1 cellular context compared by ENCODE assay signal in the genomic region with DNA sequence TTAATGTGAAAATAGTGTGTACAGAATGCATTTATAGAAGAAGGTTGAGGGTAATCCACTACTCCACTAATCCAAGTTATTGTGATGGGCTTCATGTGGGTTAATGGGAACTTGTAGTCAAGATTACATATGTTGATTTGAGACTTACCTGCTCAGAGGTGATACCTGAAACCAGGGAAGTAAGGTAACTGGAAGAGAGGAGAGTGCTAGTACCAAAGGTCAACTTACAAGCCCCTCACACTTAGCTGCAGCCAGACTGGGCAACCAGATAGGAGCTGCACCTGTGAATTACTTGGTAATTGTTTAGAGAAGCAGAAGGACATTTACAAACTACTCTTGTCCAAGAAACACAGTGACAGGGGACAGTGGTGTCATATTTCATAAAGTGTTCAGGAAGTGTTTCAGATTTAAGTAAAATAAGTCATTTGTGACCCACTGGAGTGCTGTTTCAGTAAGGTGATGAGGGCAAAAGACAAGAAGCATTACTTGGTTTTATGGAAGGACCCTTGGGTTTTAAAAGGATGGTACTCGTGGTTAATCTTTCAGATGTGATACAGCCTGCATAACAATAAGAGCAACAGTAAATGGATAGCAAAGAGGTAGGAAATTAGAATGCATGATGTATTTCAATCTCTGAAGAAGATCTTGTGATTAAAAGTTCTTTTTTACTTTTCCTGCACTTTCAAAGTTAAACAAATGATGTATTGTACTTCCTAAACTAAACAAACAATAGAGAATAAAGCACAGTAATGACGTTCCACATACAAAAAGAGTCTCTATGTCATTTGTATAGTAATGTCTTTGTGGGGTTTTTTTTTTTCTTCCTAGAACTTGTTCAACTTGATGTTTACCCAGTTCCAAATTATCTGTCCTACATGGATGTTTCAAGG.
TF ChIP-seq lines count a peak whose summit lies in the region.

No MANE protein-coding gene starts in this region.

TF ChIP-seq in endothelial cell of umbilical vein, 7 proteins besides CTCF, POLR2A, EP300 and RAD21:
- TF ChIP-seq JUN (IDR thresholded peaks at IDR 0.05; ENCODE audit: borderline replicate concordance, insufficient read depth, insufficient read length, low read depth) (no peak), MYC (IDR thresholded peaks at IDR 0.05; ENCODE audit: low read depth, low read length) (no peak), FOS (IDR thresholded peaks at IDR 0.05; ENCODE audit: borderline replicate concordance, insufficient read depth, low read length) (no peak), POLR2AphosphoS5 (IDR thresholded peaks at IDR 0.05; ENCODE audit: insufficient read depth, low read depth, low read length) (no peak), EZH2 (IDR thresholded peaks at IDR 0.05; ENCODE audit: borderline replicate concordance, low read depth, low read length, severe bottlenecking) (no peak), GATA2 (IDR thresholded peaks at IDR 0.05; ENCODE audit: insufficient read depth, insufficient read length, low read depth, low read length) (no peak)
- TF ChIP-seq, protein P1, sequence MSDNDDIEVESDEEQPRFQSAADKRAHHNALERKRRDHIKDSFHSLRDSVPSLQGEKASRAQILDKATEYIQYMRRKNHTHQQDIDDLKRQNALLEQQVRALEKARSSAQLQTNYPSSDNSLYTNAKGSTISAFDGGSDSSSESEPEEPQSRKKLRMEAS (IDR thresholded peaks at IDR 0.05; ENCODE audit: insufficient read depth, insufficient read length) = no peak
